1 cellular context compared by ENCODE assay signal in genomic region chr15:34366271-34367043, GRCh38.
TF ChIP-seq lines count a peak whose summit lies in the region.

No MANE protein-coding gene starts in this region.

TF ChIP-seq in HEK293, 187 proteins besides CTCF, POLR2A, EP300 and RAD21 (continued from another document and continues in another):
- TF ChIP-seq ZBTB11 (tag by site-specific recombination; conservative IDR thresholded peaks at IDR 0.05; ENCODE audit: low read depth) (no peak; the same call in 1 of the 2 replicates), ZNF324 (tag by site-specific recombination; IDR thresholded peaks at IDR 0.05) (no peak), ZNF23 (tag by site-specific recombination; IDR thresholded peaks at IDR 0.05; ENCODE audit: borderline replicate concordance) (no peak), ZNF488 (tag by site-specific recombination; IDR thresholded peaks at IDR 0.05) (no peak), HOXC10 (CRISPR knock-in tag; IDR thresholded peaks at IDR 0.05) (no peak), ZNF391 (tag by site-specific recombination; IDR thresholded peaks at IDR 0.05; ENCODE audit: borderline replicate concordance, low read depth) (no peak), ZNF184 (tag by site-specific recombination; IDR thresholded peaks at IDR 0.05) (no peak), ZNF792 (tag by site-specific recombination; IDR thresholded peaks at IDR 0.05) (no peak), ZNF621 (tag by site-specific recombination; IDR thresholded peaks at IDR 0.05) (no peak), ZNF660 (tag by site-specific recombination; IDR thresholded peaks at IDR 0.05) (no peak), ZBTB44 (tag by site-specific recombination; IDR thresholded peaks at IDR 0.05) (no peak), ZNF18 (tag by site-specific recombination; IDR thresholded peaks at IDR 0.05) (no peak), ZFP37 (tag by site-specific recombination; IDR thresholded peaks at IDR 0.05) (no peak), ZEB2 (tag by site-specific recombination; IDR thresholded peaks at IDR 0.05) (no peak), ZNF223 (tag by site-specific recombination; IDR thresholded peaks at IDR 0.05) (no peak), ZNF654 (tag by site-specific recombination; IDR thresholded peaks at IDR 0.05; ENCODE audit: low read depth) (no peak), ZNF174 (tag by site-specific recombination; IDR thresholded peaks at IDR 0.05) (no peak), FEZF1 (tag by site-specific recombination; IDR thresholded peaks at IDR 0.05) (no peak), SP3 (tag by site-specific recombination; IDR thresholded peaks at IDR 0.05) (peak; percentile 69), KLF17 (tag by site-specific recombination; IDR thresholded peaks at IDR 0.05) (peak; percentile 40; the same call in 1 of the 2 replicates), ELK4 (IDR thresholded peaks at IDR 0.05; ENCODE audit: borderline replicate concordance, low read depth, low read length) (no peak), ZNF776 (tag by site-specific recombination; IDR thresholded peaks at IDR 0.05; ENCODE audit: borderline replicate concordance) (no peak), ZNF76 (tag by site-specific recombination; IDR thresholded peaks at IDR 0.05; ENCODE audit: borderline replicate concordance, low read depth) (no peak; the same call in 1 of the 2 replicates), BCL11A (tag by site-specific recombination; IDR thresholded peaks at IDR 0.05; ENCODE audit: low read depth) (no peak), ZNF639 (tag by site-specific recombination; IDR thresholded peaks at IDR 0.05) (no peak), ZNF426 (tag by site-specific recombination; IDR thresholded peaks at IDR 0.05) (no peak), ZNF677 (tag by site-specific recombination; IDR thresholded peaks at IDR 0.05) (no peak), MZF1 (tag by site-specific recombination; IDR thresholded peaks at IDR 0.05; ENCODE audit: borderline replicate concordance) (no peak), TRIM28 (IDR thresholded peaks at IDR 0.05; ENCODE audit: borderline replicate concordance, low read length) (no peak), ZNF626 (tag by site-specific recombination; IDR thresholded peaks at IDR 0.05) (no peak), ZNF513 (tag by site-specific recombination; IDR thresholded peaks at IDR 0.05) (no peak), ZNF404 (tag by site-specific recombination; IDR thresholded peaks at IDR 0.05) (no peak), ZNF394 (tag by site-specific recombination; IDR thresholded peaks at IDR 0.05; ENCODE audit: borderline replicate concordance) (no peak), ZNF175 (tag by site-specific recombination; IDR thresholded peaks at IDR 0.05) (no peak), WT1 (tag by site-specific recombination; IDR thresholded peaks at IDR 0.05) (peak; percentile 88), KLF9 (tag by site-specific recombination; IDR thresholded peaks at IDR 0.05; ENCODE audit: low read depth) (peak; percentile 60; the same call in 1 of the 2 replicates), PRDM2 (tag by site-specific recombination; IDR thresholded peaks at IDR 0.05; ENCODE audit: borderline replicate concordance) (no peak), REPIN1 (tag by site-specific recombination; IDR thresholded peaks at IDR 0.05; ENCODE audit: low read depth) (no peak), ZNF121 (tag by site-specific recombination; IDR thresholded peaks at IDR 0.05) (no peak), ZNF645 (tag by site-specific recombination; IDR thresholded peaks at IDR 0.05) (no peak), ZNF670 (tag by site-specific recombination; IDR thresholded peaks at IDR 0.05; ENCODE audit: low read depth) (no peak), ZNF341 (tag by site-specific recombination; IDR thresholded peaks at IDR 0.05; ENCODE audit: low read depth) (peak; percentile 62), ZNF544 (tag by site-specific recombination; IDR thresholded peaks at IDR 0.05) (no peak), ZNF585B (tag by site-specific recombination; IDR thresholded peaks at IDR 0.05) (no peak)
